Comparison of ENCODE assay signal across 20 cellular contexts in genomic region chr3:198108756-198109155, GRCh38.
DNase-seq lines count a peak whose midpoint lies in the region; ATAC-seq, FAIRE-seq and TF ChIP-seq lines count a peak whose summit lies in the region.
"Had no signal": no experiment of that assay in that cellular context is flagged by ENCODE, and none has a peak within 500 bp of the region (broad histone marks: within the 10 kb centered on the region; RNA-seq: fewer than 3 reads in every experiment).

No MANE protein-coding gene starts in this region.

- no peak overlapping the region for H3K27ac ChIP-seq in BLaER1 treated with 17β-estradiol and CSF1 and Interleukin-3, amounts not matched to agents 10 nM and 100 nM
- H3K27ac ChIP-seq in K562 (ENCODE audit: extremely low read depth, low read depth, low read length): peak overlapping the region; percentile 80; the same call in 1 of the 3 replicates
- no peak overlapping the region for H3K27ac ChIP-seq in CD4-positive, alpha-beta T cell (ENCODE audit: low read depth, low read length)
- no peak overlapping the region for H3K27ac ChIP-seq in suprapubic skin

- H3K36me3 Mint-ChIP-seq in CD4-positive, alpha-beta T cell (ENCODE audit: low read depth): peaks cover 6% of the 10 kb centered on the region

- POLR2A ChIA-PET in K562 (lab: Yijun Ruan, JAX): no interaction called here
- POLR2A ChIA-PET in CD4-positive, alpha-beta T cell (lab: Charles Lee): no interaction called here

- H3K4me2 ChIP-seq in BLaER1 treated with 17β-estradiol and CSF1 and Interleukin-3, amounts not matched to agents 10 nM and 100 nM: peak overlapping the region in 8 of 11 experiments; percentile 1 to 52 (median 32); a peak in 12 of 22 replicates
- H3K4me2 ChIP-seq in K562 (ENCODE audit: insufficient read depth, low read length): no peak overlapping the region

- intact Hi-C loops in K562 (cut with micrococcal nuclease) (no loop called here), mucosa of descending colon (cut with DNase I, micrococcal nuclease) (no loop called here)
- intact Hi-C loops in CD4-positive, alpha-beta T cell (cut with DNase I, micrococcal nuclease): no loop called here

- H3K4me3 Mint-ChIP-seq in CD4-positive, alpha-beta T cell: no peak overlapping the region
- H3K4me3 Mint-ChIP-seq: B cell; CD8-positive, alpha-beta T cell had no signal

- H3K27ac Mint-ChIP-seq in CD4-positive, alpha-beta T cell: no peak overlapping the region
- H3K27ac Mint-ChIP-seq: B cell; CD8-positive, alpha-beta T cell had no signal

- H3K9me1 ChIP-seq in K562 (ENCODE audit: control insufficient read depth, insufficient read depth, low read length): no peaks in the 10 kb centered on the region

- H3K9me3 Mint-ChIP-seq in CD4-positive, alpha-beta T cell: peaks cover 9% of the 10 kb centered on the region

- TF ChIP-seq POLR2A in K562 (conservative IDR thresholded peaks at IDR 0.05) (no peak), suprapubic skin (IDR thresholded peaks at IDR 0.05) (no peak)

- H3K4me1 Mint-ChIP-seq in CD4-positive, alpha-beta T cell (ENCODE audit: low read depth): peaks cover 16% of the 10 kb centered on the region

- ATAC-seq in K562 (no peak), mucosa of descending colon (no peak)
- no peak for ATAC-seq in CD4-positive, alpha-beta T cell (ENCODE audit: poor library complexity)
- ATAC-seq: CD8-positive, alpha-beta T cell; GM12878 had no signal

- H2AFZ ChIP-seq in K562 (ENCODE audit: low read depth, low read length): peak overlapping the region; percentile 63; the same call in 1 of the 2 replicates

- H4K20me1 ChIP-seq in BLaER1 treated with 17β-estradiol and CSF1 and Interleukin-3, amounts not matched to agents 10 nM and 100 nM: no peaks in the 10 kb centered on the region
- no peaks in the 10 kb centered on the region for H4K20me1 ChIP-seq in K562 (replicated peaks; ENCODE audit: control insufficient read depth, insufficient read depth, low read length)

- peaks cover 19 to 34% (median 25%) of the 10 kb centered on the region in 11 experiments for H3K27me3 ChIP-seq in BLaER1 treated with 17β-estradiol and CSF1 and Interleukin-3, amounts not matched to agents 10 nM and 100 nM
- no peaks in the 10 kb centered on the region for H3K27me3 ChIP-seq in K562 (ENCODE audit: control insufficient read depth in 2 of 2, insufficient read depth in 2 of 2, low read length in 2 of 2)
- peaks cover 37% of the 10 kb centered on the region for H3K27me3 ChIP-seq in CD4-positive, alpha-beta T cell (ENCODE audit: control insufficient read depth, insufficient read depth, low read length)
- H3K27me3 ChIP-seq in suprapubic skin: peaks cover 70% of the 10 kb centered on the region

- TF ChIP-seq EP300 in K562 (IDR thresholded peaks at IDR 0.05; ENCODE audit: low read length): no peak
- TF ChIP-seq EP300 in suprapubic skin (IDR thresholded peaks at IDR 0.05): no peak

- no peak for FAIRE-seq in K562 (lab: Jason Lieb, UNC)
- FAIRE-seq: D721Med, GM12878, GM18507 had no signal

- DNase-seq in K562 (ENCODE audit: extremely low read depth in 1 of 4, low spot score in 3 of 4) (no peak), left kidney (ENCODE audit: low read depth, low spot score) (peak; percentile 59), COR-L47 (lab: John Stamatoyannopoulos, UW) (no peak), suprapubic skin (ENCODE audit: low spot score in 2 of 2) (no peak), mucosa of descending colon (no peak)
- no peak for DNase-seq in CD4-positive, alpha-beta T cell
- DNase-seq: C1 segment of cervical spinal cord; CD8-positive, alpha-beta T cell; DMS 273 treated with DMSO at 0.1 percent for 48 hours; DMS79; EL; GDM1; GOT3; H7; HCEC 1CT had no signal

- TF ChIP-seq RAD21 in K562 (CRISPR knock-in tag; conservative IDR thresholded peaks at IDR 0.05 in 1 of 2, IDR thresholded peaks at IDR 0.05 in 1 of 2): no peak

- peaks cover 8 to 32% (median 21%) of the 10 kb centered on the region in 10 experiments for H3K4me1 ChIP-seq in BLaER1 treated with 17β-estradiol and CSF1 and Interleukin-3, amounts not matched to agents 10 nM and 100 nM
- H3K4me1 ChIP-seq in K562 (replicated peaks in 1 of 2; ENCODE audit: control insufficient read depth in 2 of 2, insufficient read depth in 2 of 2, low read length in 2 of 2): peaks cover 0 to 29% of the 10 kb centered on the region in 2 experiments; a peak in 4 of 5 replicates
- H3K4me1 ChIP-seq in suprapubic skin: peaks cover 6% of the 10 kb centered on the region
- no peaks in the 10 kb centered on the region for H3K4me1 ChIP-seq in mucosa of descending colon (ENCODE audit: low read depth)

- H3K27me3 Mint-ChIP-seq in CD4-positive, alpha-beta T cell: peaks cover 33% of the 10 kb centered on the region

- no peak overlapping the region for H3K9ac ChIP-seq in BLaER1 treated with 17β-estradiol and CSF1 and Interleukin-3, amounts not matched to agents 10 nM and 100 nM
- peak overlapping the region in 1 of 2 experiments; percentile 37; a peak in 1 of 4 replicates for H3K9ac ChIP-seq in K562 (ENCODE audit: insufficient read depth in 1 of 2, low read depth in 2 of 2, low read length in 2 of 2)

- TF ChIP-seq CTCF in K562 (IDR thresholded peaks at IDR 0.05 in 2 of 3, conservative IDR thresholded peaks at IDR 0.05 in 1 of 3; ENCODE audit: insufficient read depth in 2 of 3, low read depth in 1 of 3, low read length in 3 of 3) (no peak), suprapubic skin (IDR thresholded peaks at IDR 0.05) (no peak), mucosa of descending colon (IDR thresholded peaks at IDR 0.05) (no peak)
- TF ChIP-seq CTCF in CD4-positive, alpha-beta T cell (IDR thresholded peaks at IDR 0.05): no peak

- no peaks in the 10 kb centered on the region for H3K79me2 ChIP-seq in K562 (ENCODE audit: control insufficient read depth, insufficient read depth, low read length)

- H3K36me3 ChIP-seq in BLaER1 treated with 17β-estradiol and CSF1 and Interleukin-3, amounts not matched to agents 10 nM and 100 nM: peaks cover 0 to 5% (median 0%) of the 10 kb centered on the region in 11 experiments; a peak in 1 of 22 replicates
- H3K36me3 ChIP-seq in K562 (ENCODE audit: control insufficient read depth, insufficient read depth, low read length) (no peaks in the 10 kb centered on the region), suprapubic skin (no peaks in the 10 kb centered on the region), mucosa of descending colon (ENCODE audit: low read depth) (no peaks in the 10 kb centered on the region)

- CTCF ChIA-PET in K562 (lab: Yijun Ruan, JAX; ENCODE audit: low intra/inter-chr PET ratio): no interaction called here
- CTCF ChIA-PET in CD4-positive, alpha-beta T cell (lab: Charles Lee): no interaction called here

- in situ Hi-C loops in K562 (cut with MboI): no loop called here

- WGBS in K562 (ENCODE audit: insufficient coverage, low coverage, missing lambda C conversion rate): 44% methylated on average over 8 of the region's 8 CpGs
- WGBS in suprapubic skin: 64% methylated on average over 8 of the region's 8 CpGs

- no TSS peak for BruUV-seq in K562 (replicated peaks; lab: Mats Ljungman, UMichigan)

- H3K4me3 ChIP-seq in BLaER1 treated with 17β-estradiol and CSF1 and Interleukin-3, amounts not matched to agents 10 nM and 100 nM: peak overlapping the region in 1 of 10 experiments; percentile 9; a peak in 1 of 20 replicates
- no peak overlapping the region for H3K4me3 ChIP-seq in K562
- no peak overlapping the region for H3K4me3 ChIP-seq in suprapubic skin
- no peak overlapping the region for H3K4me3 ChIP-seq in mucosa of descending colon
- H3K4me3 ChIP-seq: GM12878 had no signal

- peaks cover 46 to 80% (median 74%) of the 10 kb centered on the region in 11 experiments for H3K9me3 ChIP-seq in BLaER1 treated with 17β-estradiol and CSF1 and Interleukin-3, amounts not matched to agents 10 nM and 100 nM (replicated peaks in 1 of 11)
- H3K9me3 ChIP-seq in K562 (replicated peaks; ENCODE audit: control insufficient read depth, insufficient read depth, low read depth, low read length) (no peaks in the 10 kb centered on the region), suprapubic skin (no peaks in the 10 kb centered on the region), mucosa of descending colon (no peaks in the 10 kb centered on the region)
- peaks cover 21% of the 10 kb centered on the region for H3K9me3 ChIP-seq in CD4-positive, alpha-beta T cell (ENCODE audit: control insufficient read depth, low read length)

TF ChIP-seq in K562, 482 proteins besides CTCF, POLR2A, EP300 and RAD21:
- TF ChIP-seq PTTG1 (tag; IDR thresholded peaks at IDR 0.05; ENCODE audit: low read depth) (no peak), PKNOX1 (IDR thresholded peaks at IDR 0.05) (peak; percentile 32; the same call in 1 of the 2 replicates)
TF ChIP-seq in K562: peak in this region for 1.
